Comparison of ENCODE assay signal across 1 cellular context in genomic region chr20:1392693-1393506, GRCh38.
TF ChIP-seq lines count a peak whose summit lies in the region.

Gene FKBP1A, minus strand, starts transcription at chr20:1393054. Its CDS starts 56 bp downstream, at chr20:1392998.

TF ChIP-seq in HepG2, 621 proteins besides CTCF, POLR2A, EP300 and RAD21 (continued from another document and continues in another):
- TF ChIP-seq THAP8 (CRISPR knock-in tag; IDR thresholded peaks at IDR 0.05; ENCODE audit: borderline replicate concordance) (no peak; the same call in 1 of the 2 replicates), PAWR (CRISPR knock-in tag; IDR thresholded peaks at IDR 0.05; ENCODE audit: borderline replicate concordance) (no peak), SSRP1 (CRISPR knock-in tag; IDR thresholded peaks at IDR 0.05) (no peak), NKX3-1 (CRISPR knock-in tag; IDR thresholded peaks at IDR 0.05) (no peak), ZNF329 (CRISPR knock-in tag; IDR thresholded peaks at IDR 0.05; ENCODE audit: low read depth) (no peak; the same call in 1 of the 2 replicates), MEIS1 (CRISPR knock-in tag; IDR thresholded peaks at IDR 0.05; ENCODE audit: borderline replicate concordance) (peak; percentile 81), HNRNPUL1 (IDR thresholded peaks at IDR 0.05; ENCODE audit: low read depth, low read length) (0 out of 2 replicates have a peak, but pooled peaks have one; percentile 30), SRSF1 (optimal IDR thresholded peaks at IDR 0.05; ENCODE audit: low read depth, low read length) (peak; percentile 84), RBM22 (optimal IDR thresholded peaks at IDR 0.05; ENCODE audit: low read length) (no peak), ZNF720 (CRISPR knock-in tag; IDR thresholded peaks at IDR 0.05) (no peak), MED13 (CRISPR knock-in tag; IDR thresholded peaks at IDR 0.05) (no peak), RBAK (CRISPR knock-in tag; IDR thresholded peaks at IDR 0.05) (no peak), FOXK1 (CRISPR knock-in tag; IDR thresholded peaks at IDR 0.05; ENCODE audit: borderline replicate concordance, low read depth) (peak; percentile 99), MTA1 (CRISPR knock-in tag; IDR thresholded peaks at IDR 0.05; ENCODE audit: borderline replicate concordance) (no peak), ASH2L (IDR thresholded peaks at IDR 0.05; ENCODE audit: insufficient read length, low read depth, low read length) (peak; percentile 90), MAF1 (CRISPR knock-in tag; IDR thresholded peaks at IDR 0.05; ENCODE audit: borderline replicate concordance) (no peak), ZNF605 (CRISPR knock-in tag; IDR thresholded peaks at IDR 0.05) (peak; percentile 78; the same call in 1 of the 2 replicates), NPAS2 (CRISPR knock-in tag; IDR thresholded peaks at IDR 0.05; ENCODE audit: borderline replicate concordance) (no peak), MAFF (IDR thresholded peaks at IDR 0.05; ENCODE audit: low read depth, low read length) (no peak), ZSCAN9 (CRISPR knock-in tag; IDR thresholded peaks at IDR 0.05; ENCODE audit: borderline replicate concordance) (peak; percentile 66; the same call in 1 of the 2 replicates), DMAP1 (CRISPR knock-in tag; IDR thresholded peaks at IDR 0.05) (peak; percentile 89), ZNF30 (CRISPR knock-in tag; IDR thresholded peaks at IDR 0.05) (no peak), KDM4B (CRISPR knock-in tag; IDR thresholded peaks at IDR 0.05) (no peak), RORA (CRISPR knock-in tag; IDR thresholded peaks at IDR 0.05) (0 out of 2 replicates have a peak, but pooled peaks have one; percentile 3), TFAP4 (IDR thresholded peaks at IDR 0.05; ENCODE audit: borderline replicate concordance, low read depth) (peak; percentile 100), NFE2 (CRISPR knock-in tag; IDR thresholded peaks at IDR 0.05) (0 out of 2 replicates have a peak, but pooled peaks have one; percentile 48), NFIC (IDR thresholded peaks at IDR 0.05; ENCODE audit: low read length) (no peak), ZNF556 (CRISPR knock-in tag; IDR thresholded peaks at IDR 0.05; ENCODE audit: borderline replicate concordance) (peak; percentile 92; the same call in 1 of the 2 replicates), MYC (CRISPR knock-in tag; IDR thresholded peaks at IDR 0.05; ENCODE audit: borderline replicate concordance) (peak; percentile 87), ZNF17 (CRISPR knock-in tag; IDR thresholded peaks at IDR 0.05) (no peak), SP5 (CRISPR knock-in tag; IDR thresholded peaks at IDR 0.05; ENCODE audit: borderline replicate concordance, low read depth) (0 out of 2 replicates have a peak, but pooled peaks have one; percentile 24), ARID3A (IDR thresholded peaks at IDR 0.05; ENCODE audit: low read depth, low read length) (no peak), SNAI1 (CRISPR knock-in tag; IDR thresholded peaks at IDR 0.05; ENCODE audit: borderline replicate concordance) (no peak), ZBTB7A (CRISPR knock-in tag; IDR thresholded peaks at IDR 0.05) (no peak; the same call in 1 of the 2 replicates), ZNF546 (CRISPR knock-in tag; conservative IDR thresholded peaks at IDR 0.05) (peak; percentile 98), NFE2L1 (CRISPR knock-in tag; IDR thresholded peaks at IDR 0.05; ENCODE audit: borderline replicate concordance) (no peak), LBX2 (CRISPR knock-in tag; IDR thresholded peaks at IDR 0.05; ENCODE audit: borderline replicate concordance) (0 out of 2 replicates have a peak, but pooled peaks have one; percentile 39), NFRKB (IDR thresholded peaks at IDR 0.05) (no peak), ZNF7 (CRISPR knock-in tag; IDR thresholded peaks at IDR 0.05) (no peak), RFX5 (IDR thresholded peaks at IDR 0.05; ENCODE audit: low read depth, low read length) (0 out of 2 replicates have a peak, but pooled peaks have one; percentile 41), PHF21A (CRISPR knock-in tag; IDR thresholded peaks at IDR 0.05) (peak; percentile 55; the same call in 1 of the 2 replicates), ZNF382 (CRISPR knock-in tag; IDR thresholded peaks at IDR 0.05; ENCODE audit: borderline replicate concordance) (no peak), PHB2 (IDR thresholded peaks at IDR 0.05; ENCODE audit: partially characterized antibody) (no peak), PATZ1 (CRISPR knock-in tag; IDR thresholded peaks at IDR 0.05) (peak; percentile 48; the same call in 1 of the 2 replicates), HNRNPL (IDR thresholded peaks at IDR 0.05; ENCODE audit: low read depth, low read length) (0 out of 2 replicates have a peak, but pooled peaks have one; percentile 49), EEA1 (CRISPR knock-in tag; IDR thresholded peaks at IDR 0.05; ENCODE audit: borderline replicate concordance) (peak; percentile 54), DNMT3B (CRISPR knock-in tag; conservative IDR thresholded peaks at IDR 0.05) (no peak), PCBP2 (optimal IDR thresholded peaks at IDR 0.05; ENCODE audit: low read depth, low read length, poor library complexity, severe bottlenecking) (no peak)
- TF ChIP-seq, protein P1, sequence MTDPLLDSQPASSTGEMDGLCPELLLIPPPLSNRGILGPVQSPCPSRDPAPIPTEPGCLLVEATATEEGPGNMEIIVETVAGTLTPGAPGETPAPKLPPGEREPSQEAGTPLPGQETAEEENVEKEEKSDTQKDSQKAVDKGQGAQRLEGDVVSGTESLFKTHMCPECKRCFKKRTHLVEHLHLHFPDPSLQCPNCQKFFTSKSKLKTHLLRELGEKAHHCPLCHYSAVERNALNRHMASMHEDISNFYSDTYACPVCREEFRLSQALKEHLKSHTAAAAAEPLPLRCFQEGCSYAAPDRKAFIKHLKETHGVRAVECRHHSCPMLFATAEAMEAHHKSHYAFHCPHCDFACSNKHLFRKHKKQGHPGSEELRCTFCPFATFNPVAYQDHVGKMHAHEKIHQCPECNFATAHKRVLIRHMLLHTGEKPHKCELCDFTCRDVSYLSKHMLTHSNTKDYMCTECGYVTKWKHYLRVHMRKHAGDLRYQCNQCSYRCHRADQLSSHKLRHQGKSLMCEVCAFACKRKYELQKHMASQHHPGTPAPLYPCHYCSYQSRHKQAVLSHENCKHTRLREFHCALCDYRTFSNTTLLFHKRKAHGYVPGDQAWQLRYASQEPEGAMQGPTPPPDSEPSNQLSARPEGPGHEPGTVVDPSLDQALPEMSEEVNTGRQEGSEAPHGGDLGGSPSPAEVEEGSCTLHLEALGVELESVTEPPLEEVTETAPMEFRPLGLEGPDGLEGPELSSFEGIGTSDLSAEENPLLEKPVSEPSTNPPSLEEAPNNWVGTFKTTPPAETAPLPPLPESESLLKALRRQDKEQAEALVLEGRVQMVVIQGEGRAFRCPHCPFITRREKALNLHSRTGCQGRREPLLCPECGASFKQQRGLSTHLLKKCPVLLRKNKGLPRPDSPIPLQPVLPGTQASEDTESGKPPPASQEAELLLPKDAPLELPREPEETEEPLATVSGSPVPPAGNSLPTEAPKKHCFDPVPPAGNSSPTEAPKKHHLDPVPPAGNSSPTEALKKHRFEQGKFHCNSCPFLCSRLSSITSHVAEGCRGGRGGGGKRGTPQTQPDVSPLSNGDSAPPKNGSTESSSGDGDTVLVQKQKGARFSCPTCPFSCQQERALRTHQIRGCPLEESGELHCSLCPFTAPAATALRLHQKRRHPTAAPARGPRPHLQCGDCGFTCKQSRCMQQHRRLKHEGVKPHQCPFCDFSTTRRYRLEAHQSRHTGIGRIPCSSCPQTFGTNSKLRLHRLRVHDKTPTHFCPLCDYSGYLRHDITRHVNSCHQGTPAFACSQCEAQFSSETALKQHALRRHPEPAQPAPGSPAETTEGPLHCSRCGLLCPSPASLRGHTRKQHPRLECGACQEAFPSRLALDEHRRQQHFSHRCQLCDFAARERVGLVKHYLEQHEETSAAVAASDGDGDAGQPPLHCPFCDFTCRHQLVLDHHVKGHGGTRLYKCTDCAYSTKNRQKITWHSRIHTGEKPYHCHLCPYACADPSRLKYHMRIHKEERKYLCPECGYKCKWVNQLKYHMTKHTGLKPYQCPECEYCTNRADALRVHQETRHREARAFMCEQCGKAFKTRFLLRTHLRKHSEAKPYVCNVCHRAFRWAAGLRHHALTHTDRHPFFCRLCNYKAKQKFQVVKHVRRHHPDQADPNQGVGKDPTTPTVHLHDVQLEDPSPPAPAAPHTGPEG (CRISPR knock-in tag; IDR thresholded peaks at IDR 0.05): peak; percentile 93
- TF ChIP-seq, protein P2, sequence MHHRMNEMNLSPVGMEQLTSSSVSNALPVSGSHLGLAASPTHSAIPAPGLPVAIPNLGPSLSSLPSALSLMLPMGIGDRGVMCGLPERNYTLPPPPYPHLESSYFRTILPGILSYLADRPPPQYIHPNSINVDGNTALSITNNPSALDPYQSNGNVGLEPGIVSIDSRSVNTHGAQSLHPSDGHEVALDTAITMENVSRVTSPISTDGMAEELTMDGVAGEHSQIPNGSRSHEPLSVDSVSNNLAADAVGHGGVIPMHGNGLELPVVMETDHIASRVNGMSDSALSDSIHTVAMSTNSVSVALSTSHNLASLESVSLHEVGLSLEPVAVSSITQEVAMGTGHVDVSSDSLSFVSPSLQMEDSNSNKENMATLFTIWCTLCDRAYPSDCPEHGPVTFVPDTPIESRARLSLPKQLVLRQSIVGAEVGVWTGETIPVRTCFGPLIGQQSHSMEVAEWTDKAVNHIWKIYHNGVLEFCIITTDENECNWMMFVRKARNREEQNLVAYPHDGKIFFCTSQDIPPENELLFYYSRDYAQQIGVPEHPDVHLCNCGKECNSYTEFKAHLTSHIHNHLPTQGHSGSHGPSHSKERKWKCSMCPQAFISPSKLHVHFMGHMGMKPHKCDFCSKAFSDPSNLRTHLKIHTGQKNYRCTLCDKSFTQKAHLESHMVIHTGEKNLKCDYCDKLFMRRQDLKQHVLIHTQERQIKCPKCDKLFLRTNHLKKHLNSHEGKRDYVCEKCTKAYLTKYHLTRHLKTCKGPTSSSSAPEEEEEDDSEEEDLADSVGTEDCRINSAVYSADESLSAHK (CRISPR knock-in tag; IDR thresholded peaks at IDR 0.05; ENCODE audit: borderline replicate concordance): no peak
